ENCODE assay signal across 1 cellular context in the genomic region with DNA sequence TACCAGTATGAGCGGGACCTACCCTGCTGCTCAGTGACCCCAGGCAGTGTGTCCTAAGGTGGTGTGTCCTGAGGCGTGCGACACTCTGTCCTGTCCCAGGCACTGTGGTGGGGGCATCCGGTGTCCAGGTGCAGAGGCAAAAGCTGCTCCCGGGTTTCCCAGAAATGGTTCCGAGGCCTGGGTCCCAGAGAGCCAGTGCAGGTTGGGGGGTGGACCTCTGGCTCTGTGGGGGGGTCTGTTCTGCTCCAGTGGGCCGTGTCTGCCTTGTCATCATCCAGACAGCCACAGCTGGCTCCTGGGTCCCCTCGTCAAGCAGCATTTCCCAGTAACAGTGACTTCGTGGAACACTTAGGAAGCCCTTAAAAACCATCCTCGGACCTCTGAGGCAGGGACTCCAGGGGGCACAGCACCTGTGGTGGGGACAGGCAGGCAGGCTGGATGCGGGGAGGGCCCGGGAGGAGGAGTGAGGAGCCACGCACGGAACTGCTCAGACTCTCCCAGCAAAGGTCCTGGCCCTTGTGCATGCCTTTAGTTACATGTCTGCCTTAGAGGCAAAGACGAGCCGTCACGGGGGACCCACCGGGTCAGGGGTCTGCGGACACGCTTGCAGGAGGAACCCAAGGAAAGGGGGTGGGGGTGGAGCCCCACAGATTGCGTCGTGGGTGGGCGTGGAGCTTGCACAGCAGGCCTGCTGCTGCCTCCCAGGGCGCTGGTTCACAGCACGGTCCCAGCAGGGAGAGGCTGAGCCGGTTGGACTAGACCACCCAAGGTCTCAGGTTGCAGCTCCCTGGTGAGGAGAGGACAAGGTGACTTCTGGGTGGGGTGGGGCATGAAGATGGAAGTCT.
TF ChIP-seq lines count a peak whose summit lies in the region.

No MANE protein-coding gene starts in this region.

TF ChIP-seq in A549, 52 proteins besides CTCF, POLR2A, EP300 and RAD21:
- TF ChIP-seq, protein P1, sequence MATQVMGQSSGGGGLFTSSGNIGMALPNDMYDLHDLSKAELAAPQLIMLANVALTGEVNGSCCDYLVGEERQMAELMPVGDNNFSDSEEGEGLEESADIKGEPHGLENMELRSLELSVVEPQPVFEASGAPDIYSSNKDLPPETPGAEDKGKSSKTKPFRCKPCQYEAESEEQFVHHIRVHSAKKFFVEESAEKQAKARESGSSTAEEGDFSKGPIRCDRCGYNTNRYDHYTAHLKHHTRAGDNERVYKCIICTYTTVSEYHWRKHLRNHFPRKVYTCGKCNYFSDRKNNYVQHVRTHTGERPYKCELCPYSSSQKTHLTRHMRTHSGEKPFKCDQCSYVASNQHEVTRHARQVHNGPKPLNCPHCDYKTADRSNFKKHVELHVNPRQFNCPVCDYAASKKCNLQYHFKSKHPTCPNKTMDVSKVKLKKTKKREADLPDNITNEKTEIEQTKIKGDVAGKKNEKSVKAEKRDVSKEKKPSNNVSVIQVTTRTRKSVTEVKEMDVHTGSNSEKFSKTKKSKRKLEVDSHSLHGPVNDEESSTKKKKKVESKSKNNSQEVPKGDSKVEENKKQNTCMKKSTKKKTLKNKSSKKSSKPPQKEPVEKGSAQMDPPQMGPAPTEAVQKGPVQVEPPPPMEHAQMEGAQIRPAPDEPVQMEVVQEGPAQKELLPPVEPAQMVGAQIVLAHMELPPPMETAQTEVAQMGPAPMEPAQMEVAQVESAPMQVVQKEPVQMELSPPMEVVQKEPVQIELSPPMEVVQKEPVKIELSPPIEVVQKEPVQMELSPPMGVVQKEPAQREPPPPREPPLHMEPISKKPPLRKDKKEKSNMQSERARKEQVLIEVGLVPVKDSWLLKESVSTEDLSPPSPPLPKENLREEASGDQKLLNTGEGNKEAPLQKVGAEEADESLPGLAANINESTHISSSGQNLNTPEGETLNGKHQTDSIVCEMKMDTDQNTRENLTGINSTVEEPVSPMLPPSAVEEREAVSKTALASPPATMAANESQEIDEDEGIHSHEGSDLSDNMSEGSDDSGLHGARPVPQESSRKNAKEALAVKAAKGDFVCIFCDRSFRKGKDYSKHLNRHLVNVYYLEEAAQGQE (IDR thresholded peaks at IDR 0.05), result no peak
- TF ChIP-seq FOXS1 (CRISPR knock-in tag; IDR thresholded peaks at IDR 0.05), result no peak
- TF ChIP-seq CBX2 (IDR thresholded peaks at IDR 0.05; ENCODE audit: borderline replicate concordance, low read depth), result no peak
- TF ChIP-seq HOXA7 (CRISPR knock-in tag; IDR thresholded peaks at IDR 0.05), result no peak
- TF ChIP-seq NR3C1 (IDR thresholded peaks at IDR 0.05), result no peak
- TF ChIP-seq, protein P2, sequence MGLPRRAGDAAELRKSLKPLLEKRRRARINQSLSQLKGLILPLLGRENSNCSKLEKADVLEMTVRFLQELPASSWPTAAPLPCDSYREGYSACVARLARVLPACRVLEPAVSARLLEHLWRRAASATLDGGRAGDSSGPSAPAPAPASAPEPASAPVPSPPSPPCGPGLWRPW (IDR thresholded peaks at IDR 0.05), result no peak
- no peak for TF ChIP-seq HEYL (CRISPR knock-in tag; IDR thresholded peaks at IDR 0.05)
- TF ChIP-seq, protein P3, sequence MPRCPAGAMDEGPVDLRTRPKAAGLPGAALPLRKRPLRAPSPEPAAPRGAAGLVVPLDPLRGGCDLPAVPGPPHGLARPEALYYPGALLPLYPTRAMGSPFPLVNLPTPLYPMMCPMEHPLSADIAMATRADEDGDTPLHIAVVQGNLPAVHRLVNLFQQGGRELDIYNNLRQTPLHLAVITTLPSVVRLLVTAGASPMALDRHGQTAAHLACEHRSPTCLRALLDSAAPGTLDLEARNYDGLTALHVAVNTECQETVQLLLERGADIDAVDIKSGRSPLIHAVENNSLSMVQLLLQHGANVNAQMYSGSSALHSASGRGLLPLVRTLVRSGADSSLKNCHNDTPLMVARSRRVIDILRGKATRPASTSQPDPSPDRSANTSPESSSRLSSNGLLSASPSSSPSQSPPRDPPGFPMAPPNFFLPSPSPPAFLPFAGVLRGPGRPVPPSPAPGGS (IDR thresholded peaks at IDR 0.05), result no peak
- TF ChIP-seq SREBF2 (IDR thresholded peaks at IDR 0.05), result no peak
- TF ChIP-seq, protein P4, sequence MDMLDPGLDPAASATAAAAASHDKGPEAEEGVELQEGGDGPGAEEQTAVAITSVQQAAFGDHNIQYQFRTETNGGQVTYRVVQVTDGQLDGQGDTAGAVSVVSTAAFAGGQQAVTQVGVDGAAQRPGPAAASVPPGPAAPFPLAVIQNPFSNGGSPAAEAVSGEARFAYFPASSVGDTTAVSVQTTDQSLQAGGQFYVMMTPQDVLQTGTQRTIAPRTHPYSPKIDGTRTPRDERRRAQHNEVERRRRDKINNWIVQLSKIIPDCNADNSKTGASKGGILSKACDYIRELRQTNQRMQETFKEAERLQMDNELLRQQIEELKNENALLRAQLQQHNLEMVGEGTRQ (IDR thresholded peaks at IDR 0.05), result no peak
- TF ChIP-seq MAFK (IDR thresholded peaks at IDR 0.05; ENCODE audit: partially characterized antibody), result no peak
